In the genomic region with DNA sequence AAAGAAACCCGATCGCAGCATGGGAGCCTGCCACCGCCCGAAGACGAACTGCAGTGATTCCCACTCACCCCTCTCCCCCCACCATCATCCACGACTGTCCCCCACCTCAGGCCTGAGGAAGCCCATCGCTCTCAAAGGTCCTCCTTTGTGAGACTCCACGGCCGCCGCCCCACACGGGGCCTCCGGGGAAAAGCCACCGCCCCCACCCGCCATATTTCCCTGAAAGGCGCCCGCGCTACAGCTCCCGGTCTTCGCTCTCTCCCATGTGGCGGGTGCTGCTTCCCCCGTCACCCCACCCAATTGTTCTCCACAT, we compare ENCODE assay signal across 8 cellular contexts. TPM values are rescaled to one million over a fixed set of nuclear protein-coding genes. Genes with fewer than 3 reads are reported as not detected.
DNase-seq lines count a peak whose midpoint lies in the region; ATAC-seq and TF ChIP-seq lines count a peak whose summit lies in the region.

No MANE protein-coding gene starts in this region.

- BruUV-seq in Calu3 (replicated peaks; lab: Mats Ljungman, UMichigan): no TSS peak

- H3K27ac Mint-ChIP-seq in Calu3 (ENCODE audit: unreplicated experiment) (peak overlapping the region; percentile 100), T-cell (peak overlapping the region; percentile 97 to 98)

- H3K27me3 Mint-ChIP-seq in Calu3 (ENCODE audit: unreplicated experiment) (no peaks in the 10 kb centered on the region), T-cell (no peaks in the 10 kb centered on the region)

- H3K9ac ChIP-seq in neural cell (ENCODE audit: low read length): peak overlapping the region; percentile 99

- H3K9me3 ChIP-seq in neural cell (ENCODE audit: low read length): no peaks in the 10 kb centered on the region

- H4K20me1 ChIP-seq in neural cell (ENCODE audit: insufficient read depth): peaks cover 17% of the 10 kb centered on the region

- H3K4me2 ChIP-seq in neural cell (ENCODE audit: low read length): no peak overlapping the region

- TF ChIP-seq CTCF in Calu3 (IDR thresholded peaks at IDR 0.05; ENCODE audit: unreplicated experiment) (no peak), HFF-Myc (IDR thresholded peaks at IDR 0.05; ENCODE audit: low read depth, low read length, missing control alignments) (no peak), neural cell (IDR thresholded peaks at IDR 0.05; ENCODE audit: poor library complexity, severe bottlenecking) (no peak)

- peak overlapping the region; percentile 98 for H3K4me3 Mint-ChIP-seq in Calu3 (ENCODE audit: low read depth, unreplicated experiment)
- H3K4me3 Mint-ChIP-seq in T-cell: peak overlapping the region; percentile 97 to 99 (median 98)

- H3K9me3 Mint-ChIP-seq in Calu3 (ENCODE audit: low read depth, unreplicated experiment) (no peaks in the 10 kb centered on the region), T-cell (no peaks in the 10 kb centered on the region)

- H2AFZ ChIP-seq in neural cell (ENCODE audit: low read depth, low read length): peak overlapping the region; percentile 93

- peak overlapping the region; percentile 99 for H3K27ac ChIP-seq in neural cell (ENCODE audit: low read length)

- H3K4me1 Mint-ChIP-seq in Calu3 (ENCODE audit: low read depth, unreplicated experiment): peaks cover 12% of the 10 kb centered on the region
- peaks cover 39 to 49% (median 46%) of the 10 kb centered on the region in 3 donors for H3K4me1 Mint-ChIP-seq in T-cell

- peak overlapping the region; percentile 99 for H3K4me3 ChIP-seq in HFF-Myc (replicated peaks; ENCODE audit: low read depth, low read length)
- peak overlapping the region; percentile 90 for H3K4me3 ChIP-seq in neural cell (ENCODE audit: low read length)

- H3K27me3 ChIP-seq in neural cell (ENCODE audit: insufficient read depth, low read depth, low read length): no peaks in the 10 kb centered on the region

- peak; percentile 24 to 37 (median 30) for ATAC-seq in T-cell (replicated peaks in 1 of 4)

- TF ChIP-seq RAD21 in neural cell (conservative IDR thresholded peaks at IDR 0.05): no peak

- intact Hi-C loops in Calu3 (cut with micrococcal nuclease; ENCODE audit: unreplicated experiment): no loop called here

- H3K9me2 ChIP-seq in neural cell (ENCODE audit: insufficient read depth, low read length): no peaks in the 10 kb centered on the region

- no peak for TF ChIP-seq POLR2A in erythroblast (IDR thresholded peaks at IDR 0.05; ENCODE audit: low read length)

- no peak for DNase-seq in Calu3
- no peak for DNase-seq in HFF-Myc (ENCODE audit: extremely low read depth, low read depth)
- DNase-seq in T-cell: peak in 11 of 34 experiments; percentile 4 to 57 (median 32)
- peak; percentile 72 to 84 for DNase-seq in erythroblast (lab: John Stamatoyannopoulos, UW)
- no peak for DNase-seq in NCI-H1105 (lab: John Stamatoyannopoulos, UW)
- DNase-seq in DMS79 (lab: John Stamatoyannopoulos, UW): no peak
- DNase-seq in NCI-H1105 treated with DMSO at 0.1 percent for 48 hours (lab: John Stamatoyannopoulos, UW): no peak

- TF ChIP-seq EP300 in neural cell (conservative IDR thresholded peaks at IDR 0.05; ENCODE audit: poor library complexity, severe bottlenecking): no peak

- peaks cover 4% of the 10 kb centered on the region for H3F3A ChIP-seq in neural cell (ENCODE audit: insufficient read depth, low read length, poor library complexity, severe bottlenecking)

- CTCF ChIA-PET in Calu3 (lab: Charles Lee): interaction anchor here (0.7 kb wide), 1 partner anchor 34 kb away, joined by 5 read pairs; no protein-coding TSS in a partner anchor
- CTCF ChIA-PET in T-cell (lab: Charles Lee): interaction anchor here in 1 of 2 donors (1.2 kb wide), 2 partner anchors 34 to 37 kb away, joined by 4 read pairs; no protein-coding TSS in a partner anchor

- POLR2A ChIA-PET in T-cell (lab: Charles Lee): interaction anchor here (1.0 to 1.2 kb wide), 3 partner anchors 8 to 10 kb away, joined by 3 to 10 read pairs (median 4); no protein-coding TSS in a partner anchor

- H3K36me3 ChIP-seq in neural cell (ENCODE audit: insufficient read depth, low read length): no peaks in the 10 kb centered on the region

- H3K36me3 Mint-ChIP-seq in Calu3 (ENCODE audit: insufficient read depth, unreplicated experiment) (peaks cover 45% of the 10 kb centered on the region), T-cell (peaks cover 15% of the 10 kb centered on the region)

- H3K79me2 ChIP-seq in neural cell (replicated peaks; ENCODE audit: insufficient read depth, low read length): peaks cover 55% of the 10 kb centered on the region

TF ChIP-seq in neural cell, 6 proteins besides CTCF, POLR2A, EP300 and RAD21:
- TF ChIP-seq, protein P1, sequence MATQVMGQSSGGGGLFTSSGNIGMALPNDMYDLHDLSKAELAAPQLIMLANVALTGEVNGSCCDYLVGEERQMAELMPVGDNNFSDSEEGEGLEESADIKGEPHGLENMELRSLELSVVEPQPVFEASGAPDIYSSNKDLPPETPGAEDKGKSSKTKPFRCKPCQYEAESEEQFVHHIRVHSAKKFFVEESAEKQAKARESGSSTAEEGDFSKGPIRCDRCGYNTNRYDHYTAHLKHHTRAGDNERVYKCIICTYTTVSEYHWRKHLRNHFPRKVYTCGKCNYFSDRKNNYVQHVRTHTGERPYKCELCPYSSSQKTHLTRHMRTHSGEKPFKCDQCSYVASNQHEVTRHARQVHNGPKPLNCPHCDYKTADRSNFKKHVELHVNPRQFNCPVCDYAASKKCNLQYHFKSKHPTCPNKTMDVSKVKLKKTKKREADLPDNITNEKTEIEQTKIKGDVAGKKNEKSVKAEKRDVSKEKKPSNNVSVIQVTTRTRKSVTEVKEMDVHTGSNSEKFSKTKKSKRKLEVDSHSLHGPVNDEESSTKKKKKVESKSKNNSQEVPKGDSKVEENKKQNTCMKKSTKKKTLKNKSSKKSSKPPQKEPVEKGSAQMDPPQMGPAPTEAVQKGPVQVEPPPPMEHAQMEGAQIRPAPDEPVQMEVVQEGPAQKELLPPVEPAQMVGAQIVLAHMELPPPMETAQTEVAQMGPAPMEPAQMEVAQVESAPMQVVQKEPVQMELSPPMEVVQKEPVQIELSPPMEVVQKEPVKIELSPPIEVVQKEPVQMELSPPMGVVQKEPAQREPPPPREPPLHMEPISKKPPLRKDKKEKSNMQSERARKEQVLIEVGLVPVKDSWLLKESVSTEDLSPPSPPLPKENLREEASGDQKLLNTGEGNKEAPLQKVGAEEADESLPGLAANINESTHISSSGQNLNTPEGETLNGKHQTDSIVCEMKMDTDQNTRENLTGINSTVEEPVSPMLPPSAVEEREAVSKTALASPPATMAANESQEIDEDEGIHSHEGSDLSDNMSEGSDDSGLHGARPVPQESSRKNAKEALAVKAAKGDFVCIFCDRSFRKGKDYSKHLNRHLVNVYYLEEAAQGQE (IDR thresholded peaks at IDR 0.05; ENCODE audit: borderline replicate concordance): no peak
- TF ChIP-seq POLR2AphosphoS5 (IDR thresholded peaks at IDR 0.05) (no peak), EZH2 (IDR thresholded peaks at IDR 0.05; ENCODE audit: borderline replicate concordance, insufficient read depth, low read length, poor library complexity, severe bottlenecking) (no peak), MXI1 (conservative IDR thresholded peaks at IDR 0.05; ENCODE audit: poor library complexity, severe bottlenecking) (no peak), SMC3 (conservative IDR thresholded peaks at IDR 0.05; ENCODE audit: poor library complexity) (no peak), TAF1 (IDR thresholded peaks at IDR 0.05; ENCODE audit: low read depth) (no peak)

RNA-seq across cellular contexts. Expression of a gene that starts 0.7 kb away (rescaled TPM):
- total RNA-seq in Calu3 (2022): 466 and 504 TPM in 2 replicates
- total RNA-seq in T-cell: 100 to 1,000 TPM; 119 to 129 (median 126) TPM
- polyA plus RNA-seq in neural cell: 594 and 646 TPM in 2 replicates
- 675 and 954 TPM in 2 replicates for polyA minus RNA-seq in neural cell

RNA-seq across cellular contexts. Expression of a gene that starts 56.7 kb away (rescaled TPM):
- total RNA-seq in Calu3 (2022) (38.9 and 40.0 TPM in 2 replicates), T-cell (10 to 100 TPM; 18.0 to 26.8 (median 22.6) TPM)
- 105 and 111 TPM in 2 replicates for polyA plus RNA-seq in neural cell
- polyA minus RNA-seq in neural cell: 111 and 115 TPM in 2 replicates

Comparison
In these comparisons a context has a peak if more than half of its experiments do, and no peak if none do; other contexts are left out.
1. DNase-seq: peak in erythroblast (2 of 2); none in Calu3 (single experiment), HFF-Myc (single experiment), NCI-H1105 (single experiment), DMS79 (single experiment) and NCI-H1105 treated with DMSO at 0.1 percent for 48 hours (single experiment).